In the genomic region with DNA sequence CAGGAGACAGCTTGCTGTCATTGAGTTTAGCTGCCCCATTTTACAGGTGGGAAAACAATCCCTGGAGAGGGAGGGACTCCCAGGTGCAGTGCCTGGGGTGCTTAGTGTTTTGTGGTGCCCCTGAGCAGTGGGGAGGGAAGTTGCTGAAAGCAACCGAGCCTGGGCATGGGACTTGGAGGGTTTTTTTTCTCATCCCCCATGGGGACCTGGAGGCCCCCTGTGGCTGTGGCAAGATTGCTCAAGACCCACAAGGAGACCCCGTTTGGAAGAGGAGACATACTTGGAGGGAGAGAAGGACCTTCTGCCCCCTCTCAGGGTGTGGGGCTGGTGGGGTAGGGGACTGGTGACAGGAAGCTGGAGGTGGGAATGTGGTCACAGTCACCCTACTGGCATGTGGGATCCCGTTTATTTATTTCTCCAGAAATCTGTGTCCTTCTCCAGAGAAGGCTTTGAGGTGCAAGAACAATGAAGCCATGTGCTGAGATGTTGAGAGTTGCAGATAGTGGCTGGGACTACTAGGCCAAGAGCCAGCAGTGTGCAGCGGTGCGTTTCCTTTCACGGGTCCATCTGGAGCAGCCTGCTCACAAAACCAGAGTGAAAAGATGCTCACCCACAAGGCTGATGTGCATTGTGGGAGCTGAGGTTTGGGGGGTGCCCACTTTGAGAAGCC, we compare ENCODE assay signal across 11 cellular contexts. TPM values are rescaled to one million over a fixed set of nuclear protein-coding genes. Genes with fewer than 3 reads are reported as not detected.
DNase-seq lines count a peak whose midpoint lies in the region; ATAC-seq and TF ChIP-seq lines count a peak whose summit lies in the region.
"Had no signal": no experiment of that assay in that cellular context is flagged by ENCODE, and none has a peak within 500 bp of the region (broad histone marks: within the 10 kb centered on the region; RNA-seq: fewer than 3 reads in every experiment).

No MANE protein-coding gene starts in this region.

- no peak overlapping the region for H3K9ac ChIP-seq in mammary epithelial cell (ENCODE audit: insufficient read depth, low read length)

- peak overlapping the region; percentile 34 to 50 for H3K27ac ChIP-seq in breast epithelium
- H3K27ac ChIP-seq in mammary epithelial cell (ENCODE audit: insufficient read depth, low read depth, low read length) = no peak overlapping the region
- H3K27ac ChIP-seq in KOPT-K1 (ENCODE audit: low read depth, low read length, poor library complexity, severe bottlenecking) = peak overlapping the region; percentile 54
- peak overlapping the region in 3 of 4 donors; percentile 3 to 94 (median 89) for H3K27ac ChIP-seq in tibial nerve
- H3K27ac ChIP-seq: colonic mucosa had no signal

- dilution Hi-C loops in mammary epithelial cell (cut with HindIII; ENCODE audit: low sequenced_read_pairs) = no loop called here

- ATAC-seq in HG03097 (IDR thresholded peaks at IDR 0.05; ENCODE audit: low FRiP score, unreplicated experiment) (no peak), HG03354 (IDR thresholded peaks at IDR 0.05; ENCODE audit: poor library complexity, severe bottlenecking, unreplicated experiment) (no peak)
- ATAC-seq: activated CD8-positive, alpha-beta T cell treated with anti-CD3 and anti-CD28 coated beads, Interleukin-2, amount 10 ng/mL, durations not matched to agents 7 days and 5 days; stimulated activated naive B cell treated with anti-CD40 and anti-IgM and Interleukin-4, amounts not matched to agents 10 μg/mL and 1 μg/mL and 100 μg/mL, for 72 hours had no signal

- BruUV-seq in mammary epithelial cell (replicated peaks; lab: Mats Ljungman, UMichigan) = no TSS peak

- in situ Hi-C loops in mammary epithelial cell (cut with MboI; ENCODE audit: low sequenced_read_pairs in 2 of 2) = no loop called here

- H3K27me3 ChIP-seq in breast epithelium = no peaks in the 10 kb centered on the region
- no peaks in the 10 kb centered on the region for H3K27me3 ChIP-seq in mammary epithelial cell (ENCODE audit: insufficient read depth, low read length)
- H3K27me3 ChIP-seq in tibial nerve = no peaks in the 10 kb centered on the region
- H3K27me3 ChIP-seq: colonic mucosa had no signal

- no peak for DNase-seq in breast epithelium (ENCODE audit: low spot score in 2 of 2)
- DNase-seq in mammary epithelial cell = no peak
- DNase-seq in dermis blood vessel endothelial cell = peak; percentile 46
- no peak for DNase-seq in tibial nerve (ENCODE audit: low spot score in 2 of 2)
- DNase-seq in amniotic stem cell (lab: John Stamatoyannopoulos, UW) = no peak
- DNase-seq: activated CD8-positive, alpha-beta T cell treated with anti-CD3 and anti-CD28 coated beads, Interleukin-2, amount 10 ng/mL, durations not matched to agents 7 days and 5 days; colonic mucosa; stimulated activated naive B cell treated with anti-CD40 and anti-IgM and Interleukin-4, amounts not matched to agents 10 μg/mL and 1 μg/mL and 100 μg/mL, for 72 hours had no signal

- no peak for TF ChIP-seq CTCF in breast epithelium (IDR thresholded peaks at IDR 0.05)
- TF ChIP-seq CTCF in mammary epithelial cell (conservative IDR thresholded peaks at IDR 0.05 in 1 of 2, IDR thresholded peaks at IDR 0.05 in 1 of 2; ENCODE audit: extremely low read depth in 1 of 2, insufficient read depth in 1 of 2, low read depth in 1 of 2, low read length in 2 of 2) = no peak
- no peak for TF ChIP-seq CTCF in tibial nerve (IDR thresholded peaks at IDR 0.05)

- no peak overlapping the region for H3K4me2 ChIP-seq in mammary epithelial cell (ENCODE audit: insufficient read depth, low read depth, low read length)

- TF ChIP-seq EP300 in tibial nerve (IDR thresholded peaks at IDR 0.05) = no peak

- no peak overlapping the region for H2AFZ ChIP-seq in mammary epithelial cell (ENCODE audit: low read depth, low read length)

- intact Hi-C loops in breast epithelium (cut with DNase I; ENCODE audit: low total_unique reads) = no loop called here
- intact Hi-C loops in mammary epithelial cell (cut with micrococcal nuclease) = no loop called here

- WGBS in mammary epithelial cell (ENCODE audit: low coverage, missing lambda C conversion rate) = 79% methylated on average over 5 of the region's 6 CpGs
- WGBS in tibial nerve, 2 donors = 18 to 32% methylated on average over 6 of the region's 6 CpGs

- CTCF ChIA-PET in mammary epithelial cell (lab: Charles Lee; ENCODE audit: low non-redundant PET) = no interaction called here

- no peaks in the 10 kb centered on the region for H4K20me1 ChIP-seq in mammary epithelial cell (ENCODE audit: insufficient read depth, low read length)

- no peaks in the 10 kb centered on the region for H3K36me3 ChIP-seq in breast epithelium
- no peaks in the 10 kb centered on the region for H3K36me3 ChIP-seq in mammary epithelial cell (ENCODE audit: insufficient read depth, low read length)
- no peaks in the 10 kb centered on the region for H3K36me3 ChIP-seq in KOPT-K1 (ENCODE audit: insufficient read depth, low read length)
- no peaks in the 10 kb centered on the region for H3K36me3 ChIP-seq in tibial nerve
- H3K36me3 ChIP-seq: colonic mucosa had no signal

- H3K4me3 ChIP-seq in breast epithelium (no peak overlapping the region), mammary epithelial cell (replicated peaks in 1 of 3; ENCODE audit: insufficient read depth in 1 of 3, low read depth in 2 of 3, low read length in 3 of 3) (no peak overlapping the region), tibial nerve (no peak overlapping the region)
- H3K4me3 ChIP-seq: colonic mucosa had no signal

- peaks cover 95% of the 10 kb centered on the region for H3K79me2 ChIP-seq in mammary epithelial cell (ENCODE audit: insufficient read depth, low read length)

- H3K9me3 ChIP-seq in breast epithelium (no peaks in the 10 kb centered on the region), mammary epithelial cell (replicated peaks; ENCODE audit: insufficient read depth, low read length) (no peaks in the 10 kb centered on the region), KOPT-K1 (ENCODE audit: insufficient read depth, low read length, poor library complexity, severe bottlenecking) (no peaks in the 10 kb centered on the region), tibial nerve (no peaks in the 10 kb centered on the region)
- H3K9me3 ChIP-seq: colonic mucosa had no signal

- no peak for TF ChIP-seq POLR2A in breast epithelium (IDR thresholded peaks at IDR 0.05)
- no peak for TF ChIP-seq POLR2A in tibial nerve (IDR thresholded peaks at IDR 0.05)

- H3K4me1 ChIP-seq in breast epithelium (peaks cover 15 to 55% of the 10 kb centered on the region in 2 donors), mammary epithelial cell (ENCODE audit: insufficient read depth, low read length) (peaks cover 34% of the 10 kb centered on the region), tibial nerve (peaks cover 0 to 99% (median 64%) of the 10 kb centered on the region in 4 donors)

RNA-seq across cellular contexts. Expression of gene ZMIZ1, which starts 21.5 kb away (rescaled TPM):
- total RNA-seq in breast epithelium (10 to 100 TPM; 34.4 to 63.7 (median 39.8) TPM), mammary epithelial cell (10 to 100 TPM; 22.3 to 25.0 TPM), dermis blood vessel endothelial cell (18.2 and 32.1 TPM in 2 replicates), tibial nerve (10 to 100 TPM; 65.5 to 88.2 (median 69.3) TPM)
- polyA plus RNA-seq in mammary epithelial cell = 5.9 TPM
- 16.3 TPM for polyA minus RNA-seq in mammary epithelial cell
